ENCODE assay signal across 9 cellular contexts in genomic region chrX:39309018-39309620, GRCh38.
A peak's percentile ranks its signal among the peaks of the same experiment; 100 is the strongest.
DNase-seq lines count a peak whose midpoint lies in the region; ATAC-seq and TF ChIP-seq lines count a peak whose summit lies in the region.
"Had no signal": no experiment of that assay in that cellular context is flagged by ENCODE, and none has a peak within 500 bp of the region (broad histone marks: within the 10 kb centered on the region; RNA-seq: fewer than 3 reads in every experiment).

No MANE protein-coding gene starts in this region.

- WGBS in heart left ventricle, 4 donors, result 52 to 71% (median 63%) methylated on average over 6 of the region's 6 CpGs

- peaks cover 5% of the 10 kb centered on the region for H3K9me3 Mint-ChIP-seq in activated T-helper 2 cell treated with anti-CD3 and anti-CD28 coated beads, Interferon-gamma antibody, Interleukin-2, Interleukin-4, amounts not matched to agents 10 μg/mL and 5 μg/mL and 100 μg/mL, durations not matched to agents 14 hours and 24 hours and 36 hours
- peaks cover 3% of the 10 kb centered on the region for H3K9me3 Mint-ChIP-seq in glutamatergic neuron (ENCODE audit: unreplicated experiment)

- no peaks in the 10 kb centered on the region for H3K36me3 ChIP-seq in heart left ventricle
- no peaks in the 10 kb centered on the region for H3K36me3 ChIP-seq in lower lobe of right lung
- no peaks in the 10 kb centered on the region for H3K36me3 ChIP-seq in vagina
- H3K36me3 ChIP-seq: adrenal gland had no signal

- H3K9me3 ChIP-seq in heart left ventricle (no peaks in the 10 kb centered on the region), lower lobe of right lung (no peaks in the 10 kb centered on the region), vagina (no peaks in the 10 kb centered on the region)
- H3K9me3 ChIP-seq: adrenal gland had no signal

- peak overlapping the region in 7 of 12 donors; percentile 1 to 57 (median 42) for H3K27ac ChIP-seq in heart left ventricle
- peak overlapping the region; percentile 46 for H3K27ac ChIP-seq in lower lobe of right lung
- H3K27ac ChIP-seq in vagina, result no peak overlapping the region

- ATAC-seq in heart left ventricle, result peak in 2 of 4 donors; percentile 40 to 75
- no peak for ATAC-seq in Right ventricle myocardium superior (ENCODE audit: poor library complexity)
- peak in 1 of 2 donors; percentile 56 for ATAC-seq in lower lobe of right lung
- ATAC-seq in HG02981 (IDR thresholded peaks at IDR 0.05; ENCODE audit: unreplicated experiment), result no peak

- H3K27ac Mint-ChIP-seq in activated T-helper 2 cell treated with anti-CD3 and anti-CD28 coated beads, Interferon-gamma antibody, Interleukin-2, Interleukin-4, amounts not matched to agents 10 μg/mL and 5 μg/mL and 100 μg/mL, durations not matched to agents 14 hours and 24 hours and 36 hours, result peak overlapping the region; percentile 96
- H3K27ac Mint-ChIP-seq in glutamatergic neuron (ENCODE audit: unreplicated experiment), result no peak overlapping the region

- no peak for TF ChIP-seq CTCF in heart left ventricle (IDR thresholded peaks at IDR 0.05)
- TF ChIP-seq CTCF in lower lobe of right lung (IDR thresholded peaks at IDR 0.05), result no peak
- TF ChIP-seq CTCF in vagina (IDR thresholded peaks at IDR 0.05), result no peak
- no peak for TF ChIP-seq CTCF in glutamatergic neuron (IDR thresholded peaks at IDR 0.05; ENCODE audit: partially characterized antibody, unreplicated experiment)

- peaks cover 65% of the 10 kb centered on the region for H3K4me1 Mint-ChIP-seq in activated T-helper 2 cell treated with anti-CD3 and anti-CD28 coated beads, Interferon-gamma antibody, Interleukin-2, Interleukin-4, amounts not matched to agents 10 μg/mL and 5 μg/mL and 100 μg/mL, durations not matched to agents 14 hours and 24 hours and 36 hours (ENCODE audit: low read depth)
- peaks cover 5% of the 10 kb centered on the region for H3K4me1 Mint-ChIP-seq in glutamatergic neuron (ENCODE audit: low read depth, unreplicated experiment)

- H3K36me3 Mint-ChIP-seq in activated T-helper 2 cell treated with anti-CD3 and anti-CD28 coated beads, Interferon-gamma antibody, Interleukin-2, Interleukin-4, amounts not matched to agents 10 μg/mL and 5 μg/mL and 100 μg/mL, durations not matched to agents 14 hours and 24 hours and 36 hours (ENCODE audit: low read depth), result peaks cover 91% of the 10 kb centered on the region
- H3K36me3 Mint-ChIP-seq in glutamatergic neuron (ENCODE audit: unreplicated experiment), result peaks cover 4% of the 10 kb centered on the region

- H3K27me3 Mint-ChIP-seq in activated T-helper 2 cell treated with anti-CD3 and anti-CD28 coated beads, Interferon-gamma antibody, Interleukin-2, Interleukin-4, amounts not matched to agents 10 μg/mL and 5 μg/mL and 100 μg/mL, durations not matched to agents 14 hours and 24 hours and 36 hours (ENCODE audit: low read depth), result no peaks in the 10 kb centered on the region
- H3K27me3 Mint-ChIP-seq in glutamatergic neuron (ENCODE audit: unreplicated experiment), result peaks cover 3% of the 10 kb centered on the region

- H3K27me3 ChIP-seq in heart left ventricle (no peaks in the 10 kb centered on the region), lower lobe of right lung (ENCODE audit: low read depth) (no peaks in the 10 kb centered on the region), vagina (no peaks in the 10 kb centered on the region)

- no peak for TF ChIP-seq POLR2A in heart left ventricle (IDR thresholded peaks at IDR 0.05)
- TF ChIP-seq POLR2A in vagina (IDR thresholded peaks at IDR 0.05), result no peak

- H3K4me1 ChIP-seq in heart left ventricle (peaks cover 0 to 24% (median 9%) of the 10 kb centered on the region in 12 donors), lower lobe of right lung (no peaks in the 10 kb centered on the region), vagina (no peaks in the 10 kb centered on the region)

- no peak overlapping the region for H3K4me3 Mint-ChIP-seq in activated T-helper 2 cell treated with anti-CD3 and anti-CD28 coated beads, Interferon-gamma antibody, Interleukin-2, Interleukin-4, amounts not matched to agents 10 μg/mL and 5 μg/mL and 100 μg/mL, durations not matched to agents 14 hours and 24 hours and 36 hours (ENCODE audit: low read depth)
- no peak overlapping the region for H3K4me3 Mint-ChIP-seq in glutamatergic neuron (ENCODE audit: unreplicated experiment)

- no peak overlapping the region for H3K4me3 ChIP-seq in heart left ventricle
- no peak overlapping the region for H3K4me3 ChIP-seq in lower lobe of right lung
- H3K4me3 ChIP-seq in vagina, result no peak overlapping the region
- H3K4me3 ChIP-seq: adrenal gland had no signal

- DNase-seq in heart left ventricle (no peak), Right ventricle myocardium superior (no peak), lower lobe of right lung (no peak), vagina (ENCODE audit: extremely low spot score in 2 of 2) (peak; percentile 49 to 58), glutamatergic neuron (no peak), AG20443 (ENCODE audit: low spot score) (no peak)
- no peak for DNase-seq in activated T-helper 2 cell treated with anti-CD3 and anti-CD28 coated beads, Interferon-gamma antibody, Interleukin-2, Interleukin-4, amounts not matched to agents 10 μg/mL and 5 μg/mL and 100 μg/mL, durations not matched to agents 14 hours and 24 hours and 36 hours (ENCODE audit: low spot score)

- intact Hi-C loops in heart left ventricle (cut with DNase I), result loop anchor here in 1 of 10 donors (2.0 kb wide), 1 partner anchor 26 kb away; no protein-coding TSS in a partner anchor
- intact Hi-C loops in Right ventricle myocardium superior (cut with DNase I), result no loop called here
- intact Hi-C loops in activated T-helper 2 cell treated with anti-CD3 and anti-CD28 coated beads, Interferon-gamma antibody, Interleukin-2, Interleukin-4, amounts not matched to agents 10 μg/mL and 5 μg/mL and 100 μg/mL, durations not matched to agents 14 hours and 24 hours and 36 hours (cut with micrococcal nuclease), result loop anchor here (1.0 to 2.0 kb wide), 7 partner anchors 18 to 146 kb away; no protein-coding TSS in a partner anchor
- intact Hi-C loops in lower lobe of right lung (cut with DNase I), result no loop called here
- intact Hi-C loops in vagina (cut with DNase I), result no loop called here

Comparison
In these comparisons a context has a peak if more than half of its experiments do, and no peak if none do; other contexts are left out.
1. DNase-seq: peak in vagina (2 of 2); none in heart left ventricle (0 of 5), Right ventricle myocardium superior (single experiment), activated T-helper 2 cell treated with anti-CD3 and anti-CD28 coated beads, Interferon-gamma antibody, Interleukin-2, Interleukin-4, amounts not matched to agents 10 μg/mL and 5 μg/mL and 100 μg/mL, durations not matched to agents 14 hours and 24 hours and 36 hours (single experiment), lower lobe of right lung (single experiment), glutamatergic neuron (single experiment) and AG20443 (single experiment).